Comparison of ENCODE assay signal across 20 cellular contexts in the genomic region with DNA sequence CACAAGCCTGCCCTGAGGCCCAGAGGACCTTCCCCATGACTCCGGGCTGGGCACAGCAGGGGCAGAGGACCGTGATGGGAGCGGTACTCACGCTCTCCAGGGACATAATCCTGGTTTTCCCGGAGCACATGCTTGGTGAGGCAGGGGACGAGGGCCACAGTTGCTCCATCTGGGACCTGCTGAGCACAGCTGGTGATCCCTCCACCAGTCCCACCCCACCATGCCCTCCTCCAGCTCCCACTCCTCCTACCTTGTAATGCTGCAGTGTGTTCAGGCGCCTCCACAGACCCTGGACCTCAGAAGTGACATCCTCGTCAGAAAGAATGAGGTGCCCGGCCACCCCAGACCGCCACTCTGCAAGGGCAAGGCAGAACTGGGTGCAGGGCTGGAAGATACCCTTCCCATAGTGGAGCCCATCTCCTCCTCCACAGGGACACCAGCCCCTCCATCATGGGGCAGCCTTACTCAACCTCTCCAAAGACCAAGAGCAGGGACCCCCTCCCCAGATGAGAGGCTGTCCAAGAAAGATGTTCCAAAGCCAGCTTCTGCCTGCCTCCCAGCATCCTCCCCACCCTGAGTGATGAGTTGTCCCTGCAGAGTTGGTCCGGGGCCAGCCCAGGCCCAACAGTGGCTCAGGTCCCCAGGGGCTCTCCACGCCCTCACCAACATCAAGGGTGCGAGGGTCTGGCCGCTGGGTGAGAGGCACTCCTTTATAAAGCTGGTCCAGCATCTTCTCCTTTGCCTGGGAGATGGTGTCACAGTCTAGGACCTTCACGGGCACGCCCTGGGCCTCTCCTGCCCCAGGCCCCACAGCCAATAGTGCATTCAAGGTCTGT. TPM values are rescaled to one million over a fixed set of nuclear protein-coding genes. Genes with fewer than 3 reads are reported as not detected.
DNase-seq lines count a peak whose midpoint lies in the region; ATAC-seq, FAIRE-seq and TF ChIP-seq lines count a peak whose summit lies in the region.
"Had no signal": no experiment of that assay in that cellular context is flagged by ENCODE, and none has a peak within 500 bp of the region (broad histone marks: within the 10 kb centered on the region; RNA-seq: fewer than 3 reads in every experiment).

No MANE protein-coding gene starts in this region.

- H3K9me3 Mint-ChIP-seq in chondrocyte (ENCODE audit: low read depth), result no peaks in the 10 kb centered on the region
- H3K9me3 Mint-ChIP-seq: activated B cell treated with CpG ODN at 0.5 μM for 24 hours; activated T-helper 17 cell treated with anti-CD3 and anti-CD28 coated beads, Interleukin-2, amount 50 U/mL, for 72 hours; CD8-positive, alpha-beta memory T cell; stimulated activated naive B cell treated with anti-CD40 and anti-IgM and Interleukin-4, amounts not matched to agents 10 μg/mL and 1 μg/mL and 100 μg/mL, for 72 hours had no signal

- H3K27me3 Mint-ChIP-seq in chondrocyte (ENCODE audit: low read depth), result no peaks in the 10 kb centered on the region
- H3K27me3 Mint-ChIP-seq: activated B cell treated with CpG ODN at 0.5 μM for 24 hours; activated T-helper 17 cell treated with anti-CD3 and anti-CD28 coated beads, Interleukin-2, amount 50 U/mL, for 72 hours; progenitor cell of endocrine pancreas; stimulated activated naive B cell treated with anti-CD40 and anti-IgM and Interleukin-4, amounts not matched to agents 10 μg/mL and 1 μg/mL and 100 μg/mL, for 72 hours had no signal

- intact Hi-C loops in Right ventricle myocardium inferior (cut with DNase I) (no loop called here), Right ventricle myocardium superior (cut with DNase I) (no loop called here), testis (cut with DNase I; ENCODE audit: low total_unique reads) (no loop called here)

- no peak overlapping the region for H3K27ac Mint-ChIP-seq in chondrocyte (ENCODE audit: unreplicated experiment)
- H3K27ac Mint-ChIP-seq: activated B cell treated with CpG ODN at 0.5 μM for 24 hours; activated T-helper 17 cell treated with anti-CD3 and anti-CD28 coated beads, Interleukin-2, amount 50 U/mL, for 72 hours; progenitor cell of endocrine pancreas; stimulated activated naive B cell treated with anti-CD40 and anti-IgM and Interleukin-4, amounts not matched to agents 10 μg/mL and 1 μg/mL and 100 μg/mL, for 72 hours had no signal

- no peaks in the 10 kb centered on the region for H3K27me3 ChIP-seq in upper lobe of left lung
- H3K27me3 ChIP-seq in testis, result no peaks in the 10 kb centered on the region
- H3K27me3 ChIP-seq: MG63 had no signal

- H3K4me1 ChIP-seq in upper lobe of left lung (no peaks in the 10 kb centered on the region), testis (no peaks in the 10 kb centered on the region)

- TF ChIP-seq CTCF in chondrocyte (IDR thresholded peaks at IDR 0.05), result no peak
- TF ChIP-seq CTCF in upper lobe of left lung (IDR thresholded peaks at IDR 0.05), result no peak
- TF ChIP-seq CTCF in testis (IDR thresholded peaks at IDR 0.05), result no peak

- no peak for FAIRE-seq in urothelium cell line (lab: Jason Lieb, UNC)

- ATAC-seq in Right ventricle myocardium inferior (no peak), Right ventricle myocardium superior (ENCODE audit: poor library complexity) (no peak), upper lobe of left lung (ENCODE audit: low FRiP score in 2 of 2) (no peak)
- ATAC-seq: activated T-helper 17 cell treated with anti-CD3 and anti-CD28 coated beads, Interleukin-2, amount 50 U/mL, for 72 hours; stimulated activated naive B cell treated with anti-CD40 and anti-IgM and Interleukin-4, amounts not matched to agents 10 μg/mL and 1 μg/mL and 100 μg/mL, for 72 hours had no signal

- H3K27ac ChIP-seq in upper lobe of left lung (no peak overlapping the region), testis (no peak overlapping the region)

- WGBS in upper lobe of left lung, 2 donors, result 81 to 92% methylated on average over 3 to 16 of the region's 16 CpGs
- whole genome bisulfite sequencing in testis, 2 donors, result 95 to 97% methylated on average over 9 to 16 of the region's 16 CpGs

- TF ChIP-seq POLR2A in upper lobe of left lung (IDR thresholded peaks at IDR 0.05) (no peak), testis (IDR thresholded peaks at IDR 0.05) (no peak)

- DNase-seq in Right ventricle myocardium inferior (ENCODE audit: missing footprints), result peak; percentile 56
- no peak for DNase-seq in Right ventricle myocardium superior
- peak; percentile 70 for DNase-seq in chondrocyte (ENCODE audit: low spot score)
- DNase-seq in mesenteric fat pad (ENCODE audit: low spot score), result peak; percentile 83
- peak; percentile 10 to 51 for DNase-seq in upper lobe of left lung
- no peak for DNase-seq in urothelium cell line (ENCODE audit: low spot score)
- DNase-seq in DMS153 treated with DMSO at 0.1 percent for 48 hours (lab: John Stamatoyannopoulos, UW; ENCODE audit: unreplicated experiment), result no peak
- no peak for DNase-seq in testis
- DNase-seq: activated B cell treated with CpG ODN at 0.5 μM for 24 hours; amniotic stem cell; IMR-90; MG63; NCI-H1694 treated with DMSO at 0.1 percent for 48 hours; NCI-H345; NK-92 treated with Interleukin-12 subunit alpha and Interleukin-12 subunit beta, amount 100 ng/mL, for 24 hours; RPMI8226; stimulated activated naive B cell treated with anti-CD40 and anti-IgM and Interleukin-4, amounts not matched to agents 10 μg/mL and 1 μg/mL and 100 μg/mL, for 72 hours had no signal

- no peak overlapping the region for H3K4me3 ChIP-seq in upper lobe of left lung
- H3K4me3 ChIP-seq in testis, result no peak overlapping the region
- H3K4me3 ChIP-seq: MG63 had no signal

- H3K36me3 ChIP-seq in upper lobe of left lung (peaks cover 8 to 95% (median 76%) of the 10 kb centered on the region in 4 donors), testis (ENCODE audit: low read depth, missing control alignments) (no peaks in the 10 kb centered on the region)
- H3K36me3 ChIP-seq: MG63 had no signal

- no peaks in the 10 kb centered on the region for H3K4me1 Mint-ChIP-seq in chondrocyte (ENCODE audit: low read depth)
- H3K4me1 Mint-ChIP-seq: activated B cell treated with CpG ODN at 0.5 μM for 24 hours; activated T-helper 17 cell treated with anti-CD3 and anti-CD28 coated beads, Interleukin-2, amount 50 U/mL, for 72 hours; CD8-positive, alpha-beta memory T cell; stimulated activated naive B cell treated with anti-CD40 and anti-IgM and Interleukin-4, amounts not matched to agents 10 μg/mL and 1 μg/mL and 100 μg/mL, for 72 hours had no signal

- TF ChIP-seq EP300 in upper lobe of left lung (IDR thresholded peaks at IDR 0.05), result no peak

- no peak overlapping the region for H3K4me3 Mint-ChIP-seq in chondrocyte (ENCODE audit: unreplicated experiment)
- H3K4me3 Mint-ChIP-seq: activated B cell treated with CpG ODN at 0.5 μM for 24 hours; activated T-helper 17 cell treated with anti-CD3 and anti-CD28 coated beads, Interleukin-2, amount 50 U/mL, for 72 hours; CD8-positive, alpha-beta memory T cell; stimulated activated naive B cell treated with anti-CD40 and anti-IgM and Interleukin-4, amounts not matched to agents 10 μg/mL and 1 μg/mL and 100 μg/mL, for 72 hours had no signal

- H3K9me3 ChIP-seq in upper lobe of left lung (no peaks in the 10 kb centered on the region), testis (no peaks in the 10 kb centered on the region)
- H3K9me3 ChIP-seq: MG63 had no signal

- peaks cover 62% of the 10 kb centered on the region for H3K36me3 Mint-ChIP-seq in chondrocyte (ENCODE audit: low read depth)
- H3K36me3 Mint-ChIP-seq: stimulated activated naive B cell treated with anti-CD40 and anti-IgM and Interleukin-4, amounts not matched to agents 10 μg/mL and 1 μg/mL and 100 μg/mL, for 72 hours had no signal

RNA-seq across cellular contexts. Expression of a gene that starts 19.5 kb away (rescaled TPM):
- total RNA-seq in Right ventricle myocardium inferior, result 45.4 TPM
- 51.3 TPM for total RNA-seq in Right ventricle myocardium superior
- 63.2 to 115 TPM (median 108 TPM) in 3 replicates for total RNA-seq in chondrocyte
- 40.0 TPM for total RNA-seq in mesenteric fat pad
- total RNA-seq in upper lobe of left lung, result 100 to 1,000 TPM in 4 of 6 donors, 10 to 100 TPM in 2; 91.2 to 588 (median 123) TPM
- total RNA-seq in testis, result 10 to 100 TPM; 70.2 to 79.2 TPM
- 41.5 TPM for polyA plus RNA-seq in testis (ENCODE audit: insufficient read depth, low read depth, low replicate concordance)

RNA-seq across cellular contexts. Expression of a gene that starts 29.5 kb away (rescaled TPM):
- total RNA-seq in Right ventricle myocardium inferior (13.3 TPM), Right ventricle myocardium superior (11.9 TPM), chondrocyte (13.3 to 25.8 TPM (median 23.9 TPM) in 3 replicates), mesenteric fat pad (11.6 TPM), upper lobe of left lung (10 to 100 TPM in 5 of 6 donors, 1 to 10 TPM in 1; 6.3 to 18.2 (median 13.2) TPM), testis (10 to 100 TPM; 11.7 to 16.0 TPM)
- polyA plus RNA-seq in testis (ENCODE audit: insufficient read depth, low read depth, low replicate concordance), result 16.0 TPM

RNA-seq across cellular contexts. Expression of a gene that starts 29.6 kb away (rescaled TPM):
- 251 TPM for total RNA-seq in Right ventricle myocardium inferior
- total RNA-seq in Right ventricle myocardium superior, result 237 TPM
- total RNA-seq in chondrocyte, result 184 to 243 TPM (median 184 TPM) in 3 replicates
- 144 TPM for total RNA-seq in mesenteric fat pad
- 100 to 1,000 TPM; 115 to 282 (median 163) TPM for total RNA-seq in upper lobe of left lung
- total RNA-seq in testis, result 100 to 1,000 TPM; 380 to 393 TPM
- 425 TPM for polyA plus RNA-seq in testis (ENCODE audit: insufficient read depth, low read depth, low replicate concordance)

RNA-seq across cellular contexts. Expression of a gene that starts 36.1 kb away (rescaled TPM):
- total RNA-seq in Right ventricle myocardium inferior (3.2 TPM), Right ventricle myocardium superior (3.2 TPM), chondrocyte (8.7 to 10.7 TPM (median 8.8 TPM) in 3 replicates), mesenteric fat pad (7.2 TPM), upper lobe of left lung (10 to 100 TPM in 1 of 6 donors, 1 to 10 TPM in 5; 5.1 to 10.5 (median 6.5) TPM), testis (10 to 100 TPM; 25.0 to 26.3 TPM)
- polyA plus RNA-seq in testis (ENCODE audit: insufficient read depth, low read depth, low replicate concordance), result 56.5 TPM

RNA-seq across cellular contexts. Expression of a gene that starts 38.4 kb away (rescaled TPM):
- not detected for total RNA-seq in Right ventricle myocardium inferior
- not detected for total RNA-seq in Right ventricle myocardium superior
- not detected in 3 replicates for total RNA-seq in chondrocyte
- not detected for total RNA-seq in mesenteric fat pad
- not detected for total RNA-seq in upper lobe of left lung
- total RNA-seq in testis, result 1 to 10 TPM in 1 of 2 donors, under 1 TPM in 1; 0.81 to 2.0 TPM
- polyA plus RNA-seq in testis (ENCODE audit: insufficient read depth, low read depth, low replicate concordance), result 0.98 TPM
- total RNA-seq: activated B cell treated with CpG ODN at 0.5 μM for 24 hours; activated T-helper 17 cell treated with anti-CD3 and anti-CD28 coated beads, Interleukin-2, amount 50 U/mL, for 72 hours; CD8-positive, alpha-beta memory T cell; IMR-90 had no signal
- polyA plus RNA-seq: CD8-positive, alpha-beta memory T cell; IMR-90 had no signal

Comparison
In these comparisons a context has a peak if more than half of its experiments do, and no peak if none do; other contexts are left out.
1. DNase-seq: peak in Right ventricle myocardium inferior (single experiment), chondrocyte (single experiment), mesenteric fat pad (single experiment) and upper lobe of left lung (2 of 2); none in Right ventricle myocardium superior (single experiment), urothelium cell line (single experiment), DMS153 treated with DMSO at 0.1 percent for 48 hours (single experiment) and testis (single experiment).